Comparison of ENCODE assay signal across 1 cellular context in genomic region chr18:9734189-9734588, GRCh38.
TF ChIP-seq lines count a peak whose summit lies in the region.

No MANE protein-coding gene starts in this region.

TF ChIP-seq in IMR-90, 13 proteins besides CTCF, POLR2A, EP300 and RAD21:
- peak; percentile 78 for TF ChIP-seq CEBPB (IDR thresholded peaks at IDR 0.05; ENCODE audit: low read depth, low read length)
- no peak for TF ChIP-seq ELK1 (IDR thresholded peaks at IDR 0.05; ENCODE audit: borderline replicate concordance, low read depth, low read length)
